ENCODE assay signal across 8 cellular contexts in the genomic region with DNA sequence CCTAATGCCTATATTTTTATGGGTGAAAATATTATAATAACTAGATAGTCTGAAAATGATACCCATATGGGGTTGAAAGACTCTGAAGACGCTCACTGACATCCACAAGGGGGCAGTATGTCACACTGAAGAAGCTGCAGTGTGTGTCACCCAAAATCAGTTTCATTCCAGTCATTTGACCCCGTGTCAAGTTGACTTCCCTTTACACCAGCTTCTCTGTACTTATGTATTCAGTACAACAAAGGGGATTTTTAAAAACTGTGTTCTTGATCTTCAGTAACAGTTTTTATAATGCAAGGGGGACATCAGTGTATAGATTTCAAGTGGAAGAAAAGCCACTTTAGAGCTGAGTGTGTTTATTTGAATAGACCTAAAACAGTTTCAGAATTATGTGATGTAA. TPM values are rescaled to one million over a fixed set of nuclear protein-coding genes. Genes with fewer than 3 reads are reported as not detected.
DNase-seq lines count a peak whose midpoint lies in the region; ATAC-seq, FAIRE-seq and TF ChIP-seq lines count a peak whose summit lies in the region.

No MANE protein-coding gene starts in this region.

- TF ChIP-seq CTCF in smooth muscle cell (IDR thresholded peaks at IDR 0.05; ENCODE audit: borderline replicate concordance, insufficient read depth, poor library complexity, severe bottlenecking) = peak; percentile 75

- H3K4me1 ChIP-seq in smooth muscle cell (ENCODE audit: low read depth) = peaks cover 5% of the 10 kb centered on the region

- ATAC-seq in GM21381 (IDR thresholded peaks at IDR 0.05; ENCODE audit: unreplicated experiment) (peak; percentile 59), HG03571 (IDR thresholded peaks at IDR 0.05; ENCODE audit: unreplicated experiment) (peak; percentile 68), left cardiac atrium (peak; percentile 63 to 72)

- H3K4me3 ChIP-seq in smooth muscle cell = no peak overlapping the region

- DNase-seq in RKO (ENCODE audit: low spot score) (peak; percentile 69), left cardiac atrium (peak; percentile 29), smooth muscle cell (lab: John Stamatoyannopoulos, UW; ENCODE audit: unreplicated experiment) (no peak), GF-D8 (lab: John Stamatoyannopoulos, UW) (no peak)
- DNase-seq in activated gamma-delta T cell treated with anti-CD3 and anti-CD28 coated beads, Interleukin-2, amount 50 U/mL, for 16 hours (ENCODE audit: low read depth) = peak; percentile 29

- peak; percentile 68 for FAIRE-seq in G401.6 (lab: Jason Lieb, UNC)

- H3K9ac ChIP-seq in smooth muscle cell (ENCODE audit: low read depth) = no peak overlapping the region

- H3F3A ChIP-seq in smooth muscle cell (ENCODE audit: low read depth) = no peaks in the 10 kb centered on the region

- H3K27ac ChIP-seq in smooth muscle cell (ENCODE audit: low read depth) = no peak overlapping the region

- H3K27me3 ChIP-seq in smooth muscle cell (ENCODE audit: low read depth) = no peaks in the 10 kb centered on the region

- intact Hi-C loops in left cardiac atrium (cut with DNase I) = no loop called here

- H3K36me3 ChIP-seq in smooth muscle cell (ENCODE audit: low read depth) = no peaks in the 10 kb centered on the region

- no peaks in the 10 kb centered on the region for H4K20me1 ChIP-seq in smooth muscle cell (ENCODE audit: low read depth)

- no peak overlapping the region for H3K4me2 ChIP-seq in smooth muscle cell

- H3K79me2 ChIP-seq in smooth muscle cell (ENCODE audit: low read depth) = no peaks in the 10 kb centered on the region

- no peaks in the 10 kb centered on the region for H3K9me3 ChIP-seq in smooth muscle cell (replicated peaks; ENCODE audit: low read depth)

- WGBS in smooth muscle cell (ENCODE audit: low lambda C conversion rate) = 20% methylated on average over 2 of the region's 2 CpGs

- peak overlapping the region; percentile 15 for H2AFZ ChIP-seq in smooth muscle cell (ENCODE audit: low read depth)

RNA-seq across cellular contexts. Expression of a gene that starts 19.3 kb away (rescaled TPM):
- under 1 TPM in 1 of 2 donors, not detected in 1; 0.42 TPM for total RNA-seq in left cardiac atrium
- 1.6 and 4.5 TPM in 2 replicates for total RNA-seq in smooth muscle cell
- polyA plus RNA-seq in smooth muscle cell = 6.8 and 7.4 TPM in 2 replicates

Comparison
In these comparisons a context has a peak if more than half of its experiments do, and no peak if none do; other contexts are left out.
1. DNase-seq: peak in RKO (single experiment), activated gamma-delta T cell treated with anti-CD3 and anti-CD28 coated beads, Interleukin-2, amount 50 U/mL, for 16 hours (single experiment) and left cardiac atrium (single experiment); none in smooth muscle cell (single experiment) and GF-D8 (single experiment).
2. Peak in every context shown above with its lines, with median percentiles within 50 percentile points of each other: ATAC-seq.